Comparison of ENCODE assay signal across 1 cellular context in genomic region chr17:75325348-75325747, GRCh38.
TF ChIP-seq lines count a peak whose summit lies in the region.

No MANE protein-coding gene starts in this region.

TF ChIP-seq in endothelial cell of umbilical vein, 7 proteins besides CTCF, POLR2A, EP300 and RAD21:
- TF ChIP-seq FOS (IDR thresholded peaks at IDR 0.05; ENCODE audit: borderline replicate concordance, insufficient read depth, low read length), result no peak
- TF ChIP-seq POLR2AphosphoS5 (IDR thresholded peaks at IDR 0.05; ENCODE audit: insufficient read depth, low read depth, low read length), result no peak
- no peak for TF ChIP-seq GATA2 (IDR thresholded peaks at IDR 0.05; ENCODE audit: insufficient read depth, insufficient read length, low read depth, low read length)
- no peak for TF ChIP-seq JUN (IDR thresholded peaks at IDR 0.05; ENCODE audit: borderline replicate concordance, insufficient read depth, insufficient read length, low read depth)
- no peak for TF ChIP-seq MAX (IDR thresholded peaks at IDR 0.05; ENCODE audit: insufficient read depth, insufficient read length)
- TF ChIP-seq MYC (IDR thresholded peaks at IDR 0.05; ENCODE audit: low read depth, low read length), result no peak
- no peak for TF ChIP-seq EZH2 (IDR thresholded peaks at IDR 0.05; ENCODE audit: borderline replicate concordance, low read depth, low read length, severe bottlenecking)
TF ChIP-seq in endothelial cell of umbilical vein: peak in this region for 0.
